7 cellular contexts compared by ENCODE assay signal in the genomic region with DNA sequence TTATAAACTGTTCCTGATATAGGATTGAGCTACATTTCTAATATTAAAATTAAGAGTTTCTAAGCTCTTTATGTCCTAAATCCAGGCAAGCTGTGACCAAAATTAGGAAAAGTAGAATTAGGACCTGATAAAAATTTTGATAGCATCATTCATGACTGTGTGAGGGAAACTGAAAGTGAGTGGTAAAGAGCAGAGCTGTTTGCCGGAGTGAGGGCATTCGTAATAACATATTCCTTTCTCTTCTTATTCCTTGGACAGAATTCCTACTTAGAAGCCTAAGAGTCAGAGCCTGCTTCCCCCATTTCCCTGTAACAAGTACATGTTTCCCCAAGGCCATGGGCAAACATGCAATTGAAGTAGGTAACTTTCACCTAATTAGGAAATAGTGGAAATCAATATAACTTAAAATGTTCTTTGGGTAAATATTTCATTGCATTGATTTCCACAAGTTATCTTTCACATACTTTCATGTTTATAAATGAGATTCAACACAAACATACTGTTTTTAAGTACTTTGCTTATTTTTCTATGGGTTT.
DNase-seq lines count a peak whose midpoint lies in the region; ATAC-seq, FAIRE-seq and TF ChIP-seq lines count a peak whose summit lies in the region.
"Not testable (repeated sequence)": the region's sequence is repeated elsewhere in the genome, so short reads cannot be mapped to it uniquely, and the experiment has no call there.

No MANE protein-coding gene starts in this region.

- not testable (repeated sequence) for H3K9me2 ChIP-seq in OCI-LY1 (ENCODE audit: low read depth, low read length)

- not testable (repeated sequence) for BruUV-seq in endothelial cell of umbilical vein (replicated peaks; lab: Mats Ljungman, UMichigan)

- dilution Hi-C loops in endothelial cell of umbilical vein (cut with MboI; ENCODE audit: extremely low pct_ligation_motif_present, low sequenced_read_pairs): not testable (repeated sequence)

- not testable (repeated sequence) for H3K9me1 ChIP-seq in endothelial cell of umbilical vein (replicated peaks; ENCODE audit: control insufficient read depth, extremely low read depth, insufficient read depth, low read length)

- H3K27ac ChIP-seq in OCI-LY1 (ENCODE audit: low read depth, low read length, poor library complexity, severe bottlenecking); endothelial cell of umbilical vein (ENCODE audit: insufficient read depth, low read depth, low read length); small intestine (ENCODE audit: low read depth in 1 of 2, low read length in 1 of 2): not testable (repeated sequence)

- H3K4me1 ChIP-seq in OCI-LY1 (ENCODE audit: insufficient read depth, low read length, severe bottlenecking): peaks cover 26% of the 10 kb centered on the region
- not testable (repeated sequence) for H3K4me1 ChIP-seq in endothelial cell of umbilical vein (ENCODE audit: control insufficient read depth, extremely low read depth, insufficient read depth, low read length); small intestine (ENCODE audit: control insufficient read depth in 2 of 2, insufficient read depth in 1 of 2, low read depth in 1 of 2, low read length in 1 of 2)

- H3K36me3 ChIP-seq in OCI-LY1 (ENCODE audit: insufficient read depth, low read length); endothelial cell of umbilical vein (ENCODE audit: control insufficient read depth in 2 of 2, extremely low read depth in 1 of 2, insufficient read depth in 2 of 2, low read length in 2 of 2); small intestine (ENCODE audit: control insufficient read depth in 2 of 2, insufficient read depth in 2 of 2, low read length in 2 of 2): not testable (repeated sequence)

- peak; percentile 84 for FAIRE-seq in G401.6 (lab: Jason Lieb, UNC)
- not testable (repeated sequence) for FAIRE-seq in endothelial cell of umbilical vein (lab: Jason Lieb, UNC)
- peak; percentile 57 for FAIRE-seq in small intestine (lab: Jason Lieb, UNC)

- 52 to 73% (median 61%) methylated on average over 2 of the region's 2 CpGs for WGBS in small intestine, 3 donors

- not testable (repeated sequence) for H3K9ac ChIP-seq in OCI-LY1 (ENCODE audit: low read length); endothelial cell of umbilical vein (replicated peaks; ENCODE audit: extremely low read depth, insufficient read depth, low read length)

- CTCF ChIA-PET in endothelial cell of umbilical vein (lab: Charles Lee): not testable (repeated sequence)

- H3K27me3 ChIP-seq in OCI-LY1 (ENCODE audit: insufficient read depth, low read length); endothelial cell of umbilical vein (ENCODE audit: control insufficient read depth in 2 of 2, insufficient read depth in 2 of 2, low read length in 2 of 2); small intestine (ENCODE audit: control insufficient read depth in 2 of 2, insufficient read depth in 2 of 2, low read length in 2 of 2): not testable (repeated sequence)

- not testable (repeated sequence) for H2AFZ ChIP-seq in OCI-LY1 (ENCODE audit: low read length); endothelial cell of umbilical vein (ENCODE audit: low read depth, low read length)

- not testable (repeated sequence) for H3F3A ChIP-seq in OCI-LY1 (ENCODE audit: insufficient read depth, low read length)

- TF ChIP-seq CTCF in OCI-LY1 (IDR thresholded peaks at IDR 0.05; ENCODE audit: low read length); endothelial cell of umbilical vein (IDR thresholded peaks at IDR 0.05; ENCODE audit: extremely low read depth in 1 of 2, insufficient read depth in 1 of 2, low read depth in 1 of 2, low read length in 2 of 2): not testable (repeated sequence)

- POLR2A ChIA-PET in endothelial cell of umbilical vein (lab: Charles Lee): not testable (repeated sequence)

- intact Hi-C loops in endothelial cell of umbilical vein (cut with micrococcal nuclease): not testable (repeated sequence)

- DNase-seq in A172 (ENCODE audit: low spot score): peak; percentile 21
- not testable (repeated sequence) for DNase-seq in endothelial cell of umbilical vein (ENCODE audit: low read depth, low spot score); left lobe of liver (ENCODE audit: low spot score); small intestine
- peak; percentile 9 for DNase-seq in medulla oblongata (ENCODE audit: extremely low spot score)

- H3K4me3 ChIP-seq in OCI-LY1 (ENCODE audit: low read depth, low read length, poor library complexity, severe bottlenecking); endothelial cell of umbilical vein (replicated peaks in 1 of 3; ENCODE audit: insufficient read depth in 1 of 3, low read depth in 1 of 3, low read length in 3 of 3); small intestine (ENCODE audit: low read depth in 1 of 2, low read length in 2 of 2): not testable (repeated sequence)

- H3K9me3 ChIP-seq in OCI-LY1 (ENCODE audit: low read length); endothelial cell of umbilical vein (replicated peaks; ENCODE audit: control insufficient read depth, insufficient read depth, low read length); small intestine (ENCODE audit: control insufficient read depth, low read depth): not testable (repeated sequence)

- H4K20me1 ChIP-seq in OCI-LY1 (ENCODE audit: insufficient read depth, low read length); endothelial cell of umbilical vein (replicated peaks; ENCODE audit: control insufficient read depth, extremely low read depth, insufficient read depth, low read length): not testable (repeated sequence)

- peak; percentile 73 for ATAC-seq in left lobe of liver

- peak overlapping the region; percentile 40; the same call in 1 of the 2 replicates for H3K4me2 ChIP-seq in OCI-LY1 (ENCODE audit: low read length)
- H3K4me2 ChIP-seq in endothelial cell of umbilical vein (ENCODE audit: insufficient read depth, low read length): peak overlapping the region; percentile 49

- TF ChIP-seq POLR2A in endothelial cell of umbilical vein (IDR thresholded peaks at IDR 0.05; ENCODE audit: low read depth, low read length): not testable (repeated sequence)

- not testable (repeated sequence) for H3K79me2 ChIP-seq in OCI-LY1 (ENCODE audit: insufficient read depth, low read length); endothelial cell of umbilical vein (ENCODE audit: control insufficient read depth, insufficient read depth, low read length)
